ENCODE assay signal across 9 cellular contexts in genomic region chr7:138979988-138980574, GRCh38. TPM values are rescaled to one million over a fixed set of nuclear protein-coding genes. Genes with fewer than 3 reads are reported as not detected.
DNase-seq lines count a peak whose midpoint lies in the region; ATAC-seq and TF ChIP-seq lines count a peak whose summit lies in the region.
"Had no signal": no experiment of that assay in that cellular context is flagged by ENCODE, and none has a peak within 500 bp of the region (broad histone marks: within the 10 kb centered on the region; RNA-seq: fewer than 3 reads in every experiment).

No MANE protein-coding gene starts in this region.

- H3K9me3 ChIP-seq in naive thymus-derived CD4-positive, alpha-beta T cell (ENCODE audit: control insufficient read depth in 2 of 3, low read length in 3 of 3) = no peaks in the 10 kb centered on the region

- peaks cover 34% of the 10 kb centered on the region for H3K27me3 Mint-ChIP-seq in IgD-negative memory B cell
- H3K27me3 Mint-ChIP-seq in central memory CD8-positive, alpha-beta T cell = peaks cover 61% of the 10 kb centered on the region
- H3K27me3 Mint-ChIP-seq in naive thymus-derived CD4-positive, alpha-beta T cell = peaks cover 25 to 47% (median 35%) of the 10 kb centered on the region in 5 donors

- peak overlapping the region; percentile 66 for H3K4me3 ChIP-seq in BJ (ENCODE audit: low read depth, low read length)
- no peak overlapping the region for H3K4me3 ChIP-seq in naive thymus-derived CD4-positive, alpha-beta T cell (ENCODE audit: low read length)

- H3K27ac Mint-ChIP-seq in IgD-negative memory B cell = peak overlapping the region in 1 of 3 donors; percentile 21
- no peak overlapping the region for H3K27ac Mint-ChIP-seq in central memory CD8-positive, alpha-beta T cell (ENCODE audit: low read depth)
- peak overlapping the region in 5 of 9 donors; percentile 12 to 82 (median 63) for H3K27ac Mint-ChIP-seq in naive thymus-derived CD4-positive, alpha-beta T cell

- peaks cover 6 to 19% (median 15%) of the 10 kb centered on the region in 3 donors for H3K4me1 Mint-ChIP-seq in IgD-negative memory B cell
- peaks cover 16% of the 10 kb centered on the region for H3K4me1 Mint-ChIP-seq in central memory CD8-positive, alpha-beta T cell
- H3K4me1 Mint-ChIP-seq in naive thymus-derived CD4-positive, alpha-beta T cell = peaks cover 10 to 18% (median 13%) of the 10 kb centered on the region in 7 donors

- intact Hi-C loops in naive thymus-derived CD4-positive, alpha-beta T cell (cut with micrococcal nuclease) = loop anchor here in 1 of 2 donors (2.0 to 5.0 kb wide), 3 partner anchors 78 to 519 kb away; partner anchors contain the start of gene TRIM24

- no peaks in the 10 kb centered on the region for H3K36me3 Mint-ChIP-seq in IgD-negative memory B cell
- peaks cover 2% of the 10 kb centered on the region for H3K36me3 Mint-ChIP-seq in central memory CD8-positive, alpha-beta T cell (ENCODE audit: insufficient read depth)
- H3K36me3 Mint-ChIP-seq in naive thymus-derived CD4-positive, alpha-beta T cell = no peaks in the 10 kb centered on the region

- H3K4me3 Mint-ChIP-seq in IgD-negative memory B cell = peak overlapping the region; percentile 84 to 95 (median 89)
- H3K4me3 Mint-ChIP-seq in central memory CD8-positive, alpha-beta T cell = peak overlapping the region; percentile 86
- peak overlapping the region; percentile 83 to 98 (median 90) for H3K4me3 Mint-ChIP-seq in naive thymus-derived CD4-positive, alpha-beta T cell

- H3K4me1 ChIP-seq in naive thymus-derived CD4-positive, alpha-beta T cell (ENCODE audit: control insufficient read depth in 2 of 2, insufficient read depth in 2 of 2, low read length in 2 of 2) = peaks cover 5 to 6% of the 10 kb centered on the region in 2 donors

- DNase-seq in BJ (ENCODE audit: low read depth) (no peak), epidermal melanocyte (ENCODE audit: insufficient read length, low spot score) (no peak), AML-193 (lab: John Stamatoyannopoulos, UW) (no peak)
- no peak for DNase-seq in central memory CD8-positive, alpha-beta T cell (ENCODE audit: low spot score in 2 of 2)
- no peak for DNase-seq in naive thymus-derived CD4-positive, alpha-beta T cell

- POLR2A ChIA-PET in BJ (lab: Charles Lee) = no interaction called here
- POLR2A ChIA-PET in naive thymus-derived CD4-positive, alpha-beta T cell (lab: Charles Lee) = interaction anchor here (1.1 kb wide), 1 partner anchor 93 kb away, joined by 6 read pairs; no protein-coding TSS in a partner anchor

- H3K36me3 ChIP-seq in BJ (ENCODE audit: control insufficient read depth, insufficient read depth, low read length) = no peaks in the 10 kb centered on the region
- no peaks in the 10 kb centered on the region for H3K36me3 ChIP-seq in naive thymus-derived CD4-positive, alpha-beta T cell (ENCODE audit: control insufficient read depth in 2 of 3, insufficient read depth in 3 of 3, low read length in 3 of 3)

- H3K27me3 ChIP-seq in BJ (ENCODE audit: control insufficient read depth, insufficient read depth, low read length) = no peaks in the 10 kb centered on the region
- peaks cover 10 to 13% of the 10 kb centered on the region in 2 donors for H3K27me3 ChIP-seq in naive thymus-derived CD4-positive, alpha-beta T cell (ENCODE audit: control insufficient read depth in 2 of 2, insufficient read depth in 2 of 2, low read length in 2 of 2)

- H3K27ac ChIP-seq in naive thymus-derived CD4-positive, alpha-beta T cell (ENCODE audit: low read depth, low read length) = no peak overlapping the region
- H3K27ac ChIP-seq: HL-60 had no signal

- no peak for ATAC-seq in central memory CD8-positive, alpha-beta T cell (replicated peaks; ENCODE audit: extremely low read depth, poor library complexity, severe bottlenecking)
- no peak for ATAC-seq in naive thymus-derived CD4-positive, alpha-beta T cell
- no peak for ATAC-seq in HG02970 (IDR thresholded peaks at IDR 0.05; ENCODE audit: low FRiP score, unreplicated experiment)
- no peak for ATAC-seq in HG03460 (IDR thresholded peaks at IDR 0.05; ENCODE audit: unreplicated experiment)

- peaks cover 0 to 3% (median 0%) of the 10 kb centered on the region in 3 donors for H3K9me3 Mint-ChIP-seq in IgD-negative memory B cell
- no peaks in the 10 kb centered on the region for H3K9me3 Mint-ChIP-seq in central memory CD8-positive, alpha-beta T cell
- no peaks in the 10 kb centered on the region for H3K9me3 Mint-ChIP-seq in naive thymus-derived CD4-positive, alpha-beta T cell

- TF ChIP-seq CTCF in BJ (IDR thresholded peaks at IDR 0.05; ENCODE audit: insufficient read depth, low read depth, low read length) = no peak

- CTCF ChIA-PET in BJ (lab: Yijun Ruan, JAX) = interaction anchor here (0.6 to 2.1 kb wide), 9 partner anchors 10 to 107 kb away, joined by 3 to 6 read pairs (median 4); no protein-coding TSS in a partner anchor
- CTCF ChIA-PET in naive thymus-derived CD4-positive, alpha-beta T cell (lab: Charles Lee) = interaction anchor here (1.1 to 3.4 kb wide), 2 partner anchors 12 to 94 kb away, joined by 3 to 29 read pairs; no protein-coding TSS in a partner anchor

RNA-seq across cellular contexts. Expression of gene KIAA1549, which starts 1.1 kb away (rescaled TPM):
- polyA plus RNA-seq in BJ (2011; rRNA removed) (2.5 TPM in 2 replicates), IgD-negative memory B cell (not detected)
- 4.0 and 5.7 TPM in 2 replicates for polyA minus RNA-seq in BJ (2011; rRNA and poly(A)+ RNA removed)
- under 1 TPM in 4 of 5 experiments, not detected in 1; 0.16 to 0.56 (median 0.25) TPM for total RNA-seq in naive thymus-derived CD4-positive, alpha-beta T cell
- not detected for polyA plus RNA-seq in naive thymus-derived CD4-positive, alpha-beta T cell

RNA-seq across cellular contexts. Expression of gene ZC3HAV1L, which starts 55.8 kb away (rescaled TPM):
- polyA plus RNA-seq in BJ (2011; rRNA removed) (7.6 and 10.0 TPM in 2 replicates), IgD-negative memory B cell (0.80 TPM)
- polyA minus RNA-seq in BJ (2011; rRNA and poly(A)+ RNA removed) = 5.1 and 5.7 TPM in 2 replicates
- 10 to 100 TPM in 1 of 5 experiments, 1 to 10 TPM in 1, under 1 TPM in 3; 0.35 to 26.7 (median 0.78) TPM for total RNA-seq in naive thymus-derived CD4-positive, alpha-beta T cell
- polyA plus RNA-seq in naive thymus-derived CD4-positive, alpha-beta T cell = under 1 TPM in 1 of 2 donors, not detected in 1; 0.13 TPM
